In the genomic region with DNA sequence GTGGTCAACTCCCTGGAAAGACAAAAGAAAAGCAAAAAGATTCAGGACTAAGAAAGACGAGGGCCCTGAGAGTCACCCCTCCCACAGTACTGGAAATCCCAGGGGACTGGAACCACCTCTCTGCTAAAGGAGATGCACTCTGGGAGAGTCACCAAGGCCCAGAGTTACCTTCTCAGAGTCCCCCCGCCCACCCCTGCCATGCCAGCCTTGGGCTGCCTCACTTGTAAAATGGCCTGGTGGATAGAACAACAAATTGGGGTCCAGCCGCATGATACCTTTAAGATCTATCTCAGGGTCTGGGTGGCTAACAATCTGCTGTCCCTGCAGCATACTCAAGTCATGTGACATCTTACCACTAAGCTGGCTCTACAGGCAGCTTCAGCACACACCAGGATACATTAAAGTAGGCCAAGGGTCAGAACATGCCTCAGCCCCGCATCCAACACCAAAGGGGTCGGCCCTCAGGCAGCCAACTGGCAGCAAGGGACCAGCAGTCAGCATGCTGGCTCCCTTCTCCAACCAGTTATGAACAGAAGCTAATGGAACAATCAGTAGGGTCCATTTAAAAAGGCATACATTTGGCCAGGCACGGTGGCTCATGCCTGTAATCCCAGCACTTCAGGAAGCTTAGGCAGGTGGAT, we compare ENCODE assay signal across 15 cellular contexts. TPM values are rescaled to one million over a fixed set of nuclear protein-coding genes. Genes with fewer than 3 reads are reported as not detected.
DNase-seq lines count a peak whose midpoint lies in the region; ATAC-seq lines count a peak whose summit lies in the region.
"Had no signal": no experiment of that assay in that cellular context is flagged by ENCODE, and none has a peak within 500 bp of the region (broad histone marks: within the 10 kb centered on the region; RNA-seq: fewer than 3 reads in every experiment).

No MANE protein-coding gene starts in this region.

- POLR2A ChIA-PET in activated CD4-positive, alpha-beta memory T cell treated with anti-CD3 and anti-CD28 coated beads, Interleukin-2, amount 10 ng/mL, durations not matched to agents 7 days and 5 days (lab: Charles Lee): interaction anchor here (1.2 to 15.0 kb wide), 6 partner anchors 10 to 42 kb away, joined by 3 to 460 read pairs (median 34); no protein-coding TSS in a partner anchor

- no peaks in the 10 kb centered on the region for H3K9me3 Mint-ChIP-seq in IgD-negative memory B cell
- H3K9me3 Mint-ChIP-seq in activated CD4-positive, alpha-beta memory T cell treated with anti-CD3 and anti-CD28 coated beads, Interleukin-2, amount 10 ng/mL, durations not matched to agents 7 days and 5 days: no peaks in the 10 kb centered on the region
- no peaks in the 10 kb centered on the region for H3K9me3 Mint-ChIP-seq in stimulated activated memory B cell treated with anti-CD40 and anti-IgM and Interleukin-4, amounts not matched to agents 10 μg/mL and 1 μg/mL and 100 μg/mL, for 72 hours

- H3K27ac ChIP-seq in right cardiac atrium (ENCODE audit: low read length): peak overlapping the region; percentile 97
- H3K27ac ChIP-seq: GM23248 had no signal

- no peaks in the 10 kb centered on the region for H3K27me3 Mint-ChIP-seq in IgD-negative memory B cell
- no peaks in the 10 kb centered on the region for H3K27me3 Mint-ChIP-seq in activated CD4-positive, alpha-beta memory T cell treated with anti-CD3 and anti-CD28 coated beads, Interleukin-2, amount 10 ng/mL, durations not matched to agents 7 days and 5 days
- no peaks in the 10 kb centered on the region for H3K27me3 Mint-ChIP-seq in stimulated activated memory B cell treated with anti-CD40 and anti-IgM and Interleukin-4, amounts not matched to agents 10 μg/mL and 1 μg/mL and 100 μg/mL, for 72 hours

- CTCF ChIA-PET in activated CD4-positive, alpha-beta memory T cell treated with anti-CD3 and anti-CD28 coated beads, Interleukin-2, amount 10 ng/mL, durations not matched to agents 7 days and 5 days (lab: Charles Lee): interaction anchor here (1.0 to 11.4 kb wide), 7 partner anchors 10 to 167 kb away, joined by 3 to 162 read pairs (median 4); no protein-coding TSS in a partner anchor

- no peak for DNase-seq in activated CD4-positive, alpha-beta memory T cell treated with anti-CD3 and anti-CD28 coated beads, Interleukin-2, amount 10 ng/mL, durations not matched to agents 7 days and 5 days
- DNase-seq in right cardiac atrium: peak in 1 of 3 donors; percentile 45
- no peak for DNase-seq in inferior parietal cortex (ENCODE audit: extremely low spot score)
- DNase-seq: activated effector memory CD4-positive, alpha-beta T cell treated with anti-CD3 and anti-CD28 coated beads, Interleukin-2, amount 50 U/mL, for 16 hours; GM23248; NCI-H1105; NCI-H510A; nucleus accumbens; stimulated activated CD4-positive, alpha-beta T cell treated with anti-CD3 and anti-CD28 coated beads, Interleukin-1b, Interleukin-23, amount 100 ng/mL, for 48 hours; stimulated activated naive CD4-positive, alpha-beta T cell treated with Interleukin-2 at 50 U/mL for 16 hours had no signal

- H3K4me1 ChIP-seq in right cardiac atrium (ENCODE audit: control insufficient read depth, insufficient read depth, low read length): peaks cover 76% of the 10 kb centered on the region

- H3K27ac Mint-ChIP-seq in IgD-negative memory B cell: peak overlapping the region; percentile 87 to 90 (median 88)
- peak overlapping the region; percentile 96 for H3K27ac Mint-ChIP-seq in activated CD4-positive, alpha-beta memory T cell treated with anti-CD3 and anti-CD28 coated beads, Interleukin-2, amount 10 ng/mL, durations not matched to agents 7 days and 5 days
- H3K27ac Mint-ChIP-seq in stimulated activated memory B cell treated with anti-CD40 and anti-IgM and Interleukin-4, amounts not matched to agents 10 μg/mL and 1 μg/mL and 100 μg/mL, for 72 hours: peak overlapping the region; percentile 100

- peaks cover 67 to 84% (median 71%) of the 10 kb centered on the region in 3 donors for H3K4me1 Mint-ChIP-seq in IgD-negative memory B cell
- peaks cover 91% of the 10 kb centered on the region for H3K4me1 Mint-ChIP-seq in activated CD4-positive, alpha-beta memory T cell treated with anti-CD3 and anti-CD28 coated beads, Interleukin-2, amount 10 ng/mL, durations not matched to agents 7 days and 5 days
- peaks cover 89% of the 10 kb centered on the region for H3K4me1 Mint-ChIP-seq in stimulated activated memory B cell treated with anti-CD40 and anti-IgM and Interleukin-4, amounts not matched to agents 10 μg/mL and 1 μg/mL and 100 μg/mL, for 72 hours

- peak overlapping the region in 1 of 4 donors; percentile 51 for H3K4me3 Mint-ChIP-seq in IgD-negative memory B cell
- no peak overlapping the region for H3K4me3 Mint-ChIP-seq in activated CD4-positive, alpha-beta memory T cell treated with anti-CD3 and anti-CD28 coated beads, Interleukin-2, amount 10 ng/mL, durations not matched to agents 7 days and 5 days
- H3K4me3 Mint-ChIP-seq in stimulated activated memory B cell treated with anti-CD40 and anti-IgM and Interleukin-4, amounts not matched to agents 10 μg/mL and 1 μg/mL and 100 μg/mL, for 72 hours: no peak overlapping the region

- ATAC-seq in right cardiac atrium (no peak), GM19023 (IDR thresholded peaks at IDR 0.05; ENCODE audit: unreplicated experiment) (no peak), GM21447 (IDR thresholded peaks at IDR 0.05; ENCODE audit: unreplicated experiment) (no peak), GM18519 (IDR thresholded peaks at IDR 0.05; ENCODE audit: low FRiP score, unreplicated experiment) (no peak)
- ATAC-seq in stimulated activated memory B cell treated with anti-CD40 and anti-IgM and Interleukin-4, amounts not matched to agents 10 μg/mL and 1 μg/mL and 100 μg/mL, for 72 hours: no peak

- H3K27me3 ChIP-seq in right cardiac atrium (ENCODE audit: control insufficient read depth, insufficient read depth): no peaks in the 10 kb centered on the region

- H3K9me3 ChIP-seq in right cardiac atrium (ENCODE audit: control insufficient read depth, low read length): no peaks in the 10 kb centered on the region

- 58% methylated on average over 6 of the region's 6 CpGs for WGBS in right cardiac atrium

- intact Hi-C loops in right cardiac atrium (cut with DNase I): no loop called here

- no peak overlapping the region for H3K4me3 ChIP-seq in right cardiac atrium (ENCODE audit: low read length)
- H3K4me3 ChIP-seq: GM23248 had no signal

- H3K36me3 Mint-ChIP-seq in IgD-negative memory B cell: peaks cover 7% of the 10 kb centered on the region
- H3K36me3 Mint-ChIP-seq in activated CD4-positive, alpha-beta memory T cell treated with anti-CD3 and anti-CD28 coated beads, Interleukin-2, amount 10 ng/mL, durations not matched to agents 7 days and 5 days (ENCODE audit: low read depth): peaks cover 44% of the 10 kb centered on the region
- H3K36me3 Mint-ChIP-seq in stimulated activated memory B cell treated with anti-CD40 and anti-IgM and Interleukin-4, amounts not matched to agents 10 μg/mL and 1 μg/mL and 100 μg/mL, for 72 hours: peaks cover 39% of the 10 kb centered on the region

RNA-seq across cellular contexts. Expression of a gene that starts 37.2 kb away (rescaled TPM):
- polyA plus RNA-seq in IgD-negative memory B cell (48.9 TPM), right cardiac atrium (39.5 TPM)
- 10 to 100 TPM; 44.9 to 46.6 TPM for total RNA-seq in activated CD4-positive, alpha-beta memory T cell treated with anti-CD3 and anti-CD28 coated beads, Interleukin-2, amount 10 ng/mL, durations not matched to agents 7 days and 5 days
- 10 to 100 TPM; 34.6 to 58.3 (median 49.8) TPM for total RNA-seq in right cardiac atrium
